Comparison of ENCODE assay signal across 8 cellular contexts in genomic region chr11:36377759-36378553, GRCh38.
DNase-seq lines count a peak whose midpoint lies in the region; ATAC-seq and TF ChIP-seq lines count a peak whose summit lies in the region.

No MANE protein-coding gene starts in this region.

- POLR2A ChIA-PET in CD4-positive, alpha-beta T cell (lab: Charles Lee) = interaction anchor here (1.0 to 3.7 kb wide), 4 partner anchors 14 to 74 kb away, joined by 3 to 18 read pairs (median 6); no protein-coding TSS in a partner anchor

- no peak for DNase-seq in CD4-positive, alpha-beta T cell
- DNase-seq in MG63 (no peak), GM13977 (ENCODE audit: low spot score) (no peak), GF-D8 (lab: John Stamatoyannopoulos, UW) (no peak), HPDE6-E6E7 (ENCODE audit: extremely low spot score) (no peak)
- peak in 1 of 3 experiments; percentile 13 for DNase-seq in effector memory CD8-positive, alpha-beta T cell

- H3K4me3 ChIP-seq in MG63 = peak overlapping the region; percentile 36
- H3K4me3 ChIP-seq in neuron (ENCODE audit: low read length) = peak overlapping the region; percentile 79

- peaks cover 39% of the 10 kb centered on the region for H3K4me1 Mint-ChIP-seq in CD4-positive, alpha-beta T cell (ENCODE audit: low read depth)
- H3K4me1 Mint-ChIP-seq in effector memory CD8-positive, alpha-beta T cell (ENCODE audit: low read depth in 2 of 2) = peaks cover 40 to 61% of the 10 kb centered on the region in 2 donors

- H2AFZ ChIP-seq in neuron (ENCODE audit: low read depth, low read length) = peak overlapping the region; percentile 76

- H3K9me3 Mint-ChIP-seq in CD4-positive, alpha-beta T cell = no peaks in the 10 kb centered on the region
- H3K9me3 Mint-ChIP-seq in effector memory CD8-positive, alpha-beta T cell = no peaks in the 10 kb centered on the region

- no peaks in the 10 kb centered on the region for H3K9me3 ChIP-seq in CD4-positive, alpha-beta T cell (ENCODE audit: control insufficient read depth, low read length)
- H3K9me3 ChIP-seq in MG63 (no peaks in the 10 kb centered on the region), neuron (ENCODE audit: low read length) (peaks cover 5% of the 10 kb centered on the region)

- peaks cover 55% of the 10 kb centered on the region for H3K27me3 Mint-ChIP-seq in CD4-positive, alpha-beta T cell
- no peaks in the 10 kb centered on the region for H3K27me3 Mint-ChIP-seq in effector memory CD8-positive, alpha-beta T cell

- in situ Hi-C loops in GM13977 (cut with MboI; ENCODE audit: low pct_unique_long_range_greater_than_20kb, low sequenced_read_pairs, unreplicated experiment) = no loop called here

- peaks cover 24% of the 10 kb centered on the region for H3K4me1 ChIP-seq in neuron (ENCODE audit: insufficient read depth, low read length)

- CTCF ChIA-PET in CD4-positive, alpha-beta T cell (lab: Charles Lee) = interaction anchor here (0.9 to 3.5 kb wide), 6 partner anchors 7 to 85 kb away, joined by 3 to 20 read pairs (median 8); no protein-coding TSS in a partner anchor

- peak overlapping the region; percentile 46 for H3K27ac ChIP-seq in CD4-positive, alpha-beta T cell (ENCODE audit: low read depth, low read length)

- peak overlapping the region; percentile 86 for H3K4me3 Mint-ChIP-seq in CD4-positive, alpha-beta T cell
- peak overlapping the region; percentile 88 to 98 for H3K4me3 Mint-ChIP-seq in effector memory CD8-positive, alpha-beta T cell

- H3K27me3 ChIP-seq in CD4-positive, alpha-beta T cell (ENCODE audit: control insufficient read depth, insufficient read depth, low read length) = peaks cover 28% of the 10 kb centered on the region
- peaks cover 66% of the 10 kb centered on the region for H3K27me3 ChIP-seq in MG63
- H3K27me3 ChIP-seq in neuron (ENCODE audit: insufficient read depth, low read length) = no peaks in the 10 kb centered on the region

- no peaks in the 10 kb centered on the region for H3K36me3 ChIP-seq in MG63
- H3K36me3 ChIP-seq in neuron (ENCODE audit: insufficient read depth, low read length) = peaks cover 13% of the 10 kb centered on the region

- no peak for TF ChIP-seq CTCF in CD4-positive, alpha-beta T cell (IDR thresholded peaks at IDR 0.05)
- no peak for TF ChIP-seq CTCF in GM13977 (IDR thresholded peaks at IDR 0.05; ENCODE audit: extremely low read depth, insufficient read depth, missing control alignments)

- ATAC-seq in CD4-positive, alpha-beta T cell (ENCODE audit: poor library complexity) = peak; percentile 28
- ATAC-seq in effector memory CD8-positive, alpha-beta T cell (replicated peaks) = peak; percentile 23
- no peak for ATAC-seq in GM19467 (IDR thresholded peaks at IDR 0.05; ENCODE audit: unreplicated experiment)

- no peaks in the 10 kb centered on the region for H3K36me3 Mint-ChIP-seq in CD4-positive, alpha-beta T cell (ENCODE audit: low read depth)
- H3K36me3 Mint-ChIP-seq in effector memory CD8-positive, alpha-beta T cell (ENCODE audit: insufficient read depth) = peaks cover 63% of the 10 kb centered on the region

- intact Hi-C loops in CD4-positive, alpha-beta T cell (cut with DNase I, micrococcal nuclease) = no loop called here

- peak overlapping the region; percentile 86 for H3K27ac Mint-ChIP-seq in CD4-positive, alpha-beta T cell
- peak overlapping the region; percentile 88 to 97 for H3K27ac Mint-ChIP-seq in effector memory CD8-positive, alpha-beta T cell
